In the genomic region with DNA sequence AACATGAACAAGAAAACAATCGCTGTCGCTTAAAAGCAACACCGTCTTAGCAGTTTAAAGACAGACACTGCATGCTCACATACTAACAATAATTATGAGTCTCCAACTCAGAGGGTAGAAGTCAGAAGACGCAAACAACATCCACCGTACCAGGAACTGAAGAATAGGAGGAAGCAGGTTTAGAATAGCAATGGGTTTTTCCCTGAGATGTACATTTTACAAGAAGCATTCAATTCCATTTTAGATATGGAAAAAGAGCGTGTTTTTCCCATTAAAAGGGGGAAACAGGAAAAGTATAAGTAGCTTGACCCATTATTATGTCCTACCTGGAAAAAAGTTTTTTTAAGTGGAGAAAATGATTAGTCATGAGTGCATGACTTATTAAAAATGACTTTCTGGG, we compare ENCODE assay signal across 20 cellular contexts. TPM values are rescaled to one million over a fixed set of nuclear protein-coding genes. Genes with fewer than 3 reads are reported as not detected.
DNase-seq lines count a peak whose midpoint lies in the region; ATAC-seq and TF ChIP-seq lines count a peak whose summit lies in the region.
"Had no signal": no experiment of that assay in that cellular context is flagged by ENCODE, and none has a peak within 500 bp of the region (broad histone marks: within the 10 kb centered on the region; RNA-seq: fewer than 3 reads in every experiment).

No MANE protein-coding gene starts in this region.

- DNase-seq in activated T-cell treated with anti-CD3 and anti-CD28 coated beads, Interleukin-2, amount 50 U/mL, for 72 hours: no peak
- DNase-seq in activated T-cell treated with anti-CD3 and anti-CD28 coated beads for 4 hours (no peak), lower lobe of right lung (no peak), transverse colon (no peak), DMS53 treated with DMSO at 0.1 percent for 48 hours (lab: John Stamatoyannopoulos, UW; ENCODE audit: unreplicated experiment) (no peak), lower leg skin (ENCODE audit: low spot score in 2 of 2) (no peak)
- DNase-seq in activated naive CD8-positive, alpha-beta T cell treated with anti-CD3 and anti-CD28 coated beads for 36 hours: no peak
- no peak for DNase-seq in CD8-positive, alpha-beta memory T cell
- DNase-seq: activated naive CD4-positive, alpha-beta T cell treated with anti-CD3 and anti-CD28 coated beads, Interleukin-2, amount 10 ng/mL, durations not matched to agents 7 days and 5 days; brain microvascular endothelial cell; EL; GOT3; NCI-H187; NCI-H524; stimulated activated CD4-positive, alpha-beta T cell treated with anti-CD3 and anti-CD28 coated beads, Interleukin-2, amount 100 ng/mL, for 48 hours; trophoblast cell had no signal

- TF ChIP-seq POLR2A in transverse colon (IDR thresholded peaks at IDR 0.05): no peak
- no peak for TF ChIP-seq POLR2A in lower leg skin (IDR thresholded peaks at IDR 0.05)

- TF ChIP-seq EP300 in transverse colon (IDR thresholded peaks at IDR 0.05; ENCODE audit: low read depth): no peak

- peaks cover 2 to 5% of the 10 kb centered on the region in 2 donors for H3K36me3 Mint-ChIP-seq in activated T-cell treated with anti-CD3 and anti-CD28 coated beads, Interleukin-2, amount 50 U/mL, for 72 hours (ENCODE audit: insufficient read depth in 2 of 2)
- peaks cover 15% of the 10 kb centered on the region for H3K36me3 Mint-ChIP-seq in activated naive CD8-positive, alpha-beta T cell treated with anti-CD3 and anti-CD28 coated beads for 36 hours
- H3K36me3 Mint-ChIP-seq in CD8-positive, alpha-beta memory T cell: peaks cover 0 to 7% (median 5%) of the 10 kb centered on the region in 3 donors
- H3K36me3 Mint-ChIP-seq: activated naive CD4-positive, alpha-beta T cell treated with anti-CD3 and anti-CD28 coated beads, Interleukin-2, amount 10 ng/mL, durations not matched to agents 7 days and 5 days; natural killer cell treated with Interleukin-12 subunit alpha and Interleukin-12 subunit beta and Interleukin-15 and Interleukin-18, amount 100 ng/mL, for 72 hours had no signal

- H3K27ac ChIP-seq in lower lobe of right lung (peak overlapping the region; percentile 21), transverse colon (peak overlapping the region in 3 of 4 donors; percentile 14 to 78 (median 73))
- no peak overlapping the region for H3K27ac ChIP-seq in CD8-positive, alpha-beta memory T cell (ENCODE audit: low read depth, low read length)

- no peak for TF ChIP-seq CTCF in lower lobe of right lung (IDR thresholded peaks at IDR 0.05)
- TF ChIP-seq CTCF in transverse colon (IDR thresholded peaks at IDR 0.05): no peak
- no peak for TF ChIP-seq CTCF in lower leg skin (IDR thresholded peaks at IDR 0.05)

- H3K4me3 ChIP-seq in lower lobe of right lung: no peak overlapping the region
- no peak overlapping the region for H3K4me3 ChIP-seq in transverse colon
- no peak overlapping the region for H3K4me3 ChIP-seq in lower leg skin (ENCODE audit: low read depth, poor library complexity, severe bottlenecking)
- H3K4me3 ChIP-seq in CD8-positive, alpha-beta memory T cell (ENCODE audit: low read length): no peak overlapping the region

- in situ Hi-C loops in transverse colon (cut with MboI; ENCODE audit: low pct_ligation_motif_present in 1 of 4, low pct_unique_long_range_greater_than_20kb in 1 of 4, low sequenced_read_pairs in 3 of 4): no loop called here

- WGBS in transverse colon (ENCODE audit: low coverage in 1 of 2), 2 donors: 80 to 82% methylated on average over 5 to 6 of the region's 6 CpGs
- WGBS in lower leg skin, 2 donors: 82 to 84% methylated on average over 6 of the region's 6 CpGs

- H3K27me3 ChIP-seq in lower lobe of right lung (ENCODE audit: low read depth): no peaks in the 10 kb centered on the region
- H3K27me3 ChIP-seq in transverse colon: no peaks in the 10 kb centered on the region
- H3K27me3 ChIP-seq in CD8-positive, alpha-beta memory T cell (ENCODE audit: insufficient read depth, low read length, poor library complexity, severe bottlenecking): no peaks in the 10 kb centered on the region
- H3K27me3 ChIP-seq: brain microvascular endothelial cell had no signal

- H3K9me3 ChIP-seq in lower lobe of right lung (no peaks in the 10 kb centered on the region), transverse colon (no peaks in the 10 kb centered on the region)
- no peaks in the 10 kb centered on the region for H3K9me3 ChIP-seq in CD8-positive, alpha-beta memory T cell (ENCODE audit: low read length)

- peak overlapping the region; percentile 13 for H3K27ac Mint-ChIP-seq in activated T-cell treated with anti-CD3 and anti-CD28 coated beads, Interleukin-2, amount 50 U/mL, for 72 hours
- H3K27ac Mint-ChIP-seq in activated naive CD8-positive, alpha-beta T cell treated with anti-CD3 and anti-CD28 coated beads for 36 hours: peak overlapping the region; percentile 25
- no peak overlapping the region for H3K27ac Mint-ChIP-seq in CD8-positive, alpha-beta memory T cell
- H3K27ac Mint-ChIP-seq: activated naive CD4-positive, alpha-beta T cell treated with anti-CD3 and anti-CD28 coated beads, Interleukin-2, amount 10 ng/mL, durations not matched to agents 7 days and 5 days had no signal

- H3K27me3 Mint-ChIP-seq in activated T-cell treated with anti-CD3 and anti-CD28 coated beads, Interleukin-2, amount 50 U/mL, for 72 hours (ENCODE audit: low read depth): no peaks in the 10 kb centered on the region
- H3K27me3 Mint-ChIP-seq in activated naive CD8-positive, alpha-beta T cell treated with anti-CD3 and anti-CD28 coated beads for 36 hours: no peaks in the 10 kb centered on the region
- peaks cover 0 to 4% of the 10 kb centered on the region in 2 donors for H3K27me3 Mint-ChIP-seq in CD8-positive, alpha-beta memory T cell
- H3K27me3 Mint-ChIP-seq: activated naive CD4-positive, alpha-beta T cell treated with anti-CD3 and anti-CD28 coated beads, Interleukin-2, amount 10 ng/mL, durations not matched to agents 7 days and 5 days; natural killer cell treated with Interleukin-12 subunit alpha and Interleukin-12 subunit beta and Interleukin-15 and Interleukin-18, amount 100 ng/mL, for 72 hours had no signal

- no peak for ATAC-seq in activated T-cell treated with anti-CD3 and anti-CD28 coated beads, Interleukin-2, amount 50 U/mL, for 72 hours (replicated peaks in 1 of 2)
- no peak for ATAC-seq in lower lobe of right lung
- ATAC-seq: natural killer cell treated with Interleukin-12 subunit alpha and Interleukin-12 subunit beta and Interleukin-15 and Interleukin-18, amount 100 ng/mL, for 72 hours; sciatic nerve had no signal

- peaks cover 42% of the 10 kb centered on the region for H3K4me1 Mint-ChIP-seq in activated T-cell treated with anti-CD3 and anti-CD28 coated beads, Interleukin-2, amount 50 U/mL, for 72 hours (ENCODE audit: low read depth)
- peaks cover 10% of the 10 kb centered on the region for H3K4me1 Mint-ChIP-seq in activated naive CD8-positive, alpha-beta T cell treated with anti-CD3 and anti-CD28 coated beads for 36 hours
- peaks cover 0 to 5% (median 1%) of the 10 kb centered on the region in 3 donors for H3K4me1 Mint-ChIP-seq in CD8-positive, alpha-beta memory T cell

- intact Hi-C loops in lower lobe of right lung (cut with DNase I) (no loop called here), transverse colon (cut with DNase I; ENCODE audit: low total_unique reads) (no loop called here), lower leg skin (cut with DNase I; ENCODE audit: low total_unique reads) (no loop called here)

- H3K36me3 ChIP-seq in lower lobe of right lung: no peaks in the 10 kb centered on the region
- no peaks in the 10 kb centered on the region for H3K36me3 ChIP-seq in transverse colon
- H3K36me3 ChIP-seq in CD8-positive, alpha-beta memory T cell (ENCODE audit: insufficient read depth, low read length): no peaks in the 10 kb centered on the region
- H3K36me3 ChIP-seq: brain microvascular endothelial cell had no signal

- POLR2A ChIA-PET in CD8-positive, alpha-beta memory T cell (lab: Charles Lee): interaction anchor here (0.7 kb wide), 1 partner anchor 12 kb away, joined by 3 read pairs; no protein-coding TSS in a partner anchor

- H3K9me3 Mint-ChIP-seq in activated T-cell treated with anti-CD3 and anti-CD28 coated beads, Interleukin-2, amount 50 U/mL, for 72 hours: peaks cover 0 to 2% of the 10 kb centered on the region in 2 donors
- peaks cover 2% of the 10 kb centered on the region for H3K9me3 Mint-ChIP-seq in activated naive CD8-positive, alpha-beta T cell treated with anti-CD3 and anti-CD28 coated beads for 36 hours
- peaks cover 0 to 4% (median 0%) of the 10 kb centered on the region in 5 donors for H3K9me3 Mint-ChIP-seq in CD8-positive, alpha-beta memory T cell
- H3K9me3 Mint-ChIP-seq: natural killer cell treated with Interleukin-12 subunit alpha and Interleukin-12 subunit beta and Interleukin-15 and Interleukin-18, amount 100 ng/mL, for 72 hours had no signal

- H3K4me3 Mint-ChIP-seq in activated T-cell treated with anti-CD3 and anti-CD28 coated beads, Interleukin-2, amount 50 U/mL, for 72 hours: no peak overlapping the region
- H3K4me3 Mint-ChIP-seq in activated naive CD8-positive, alpha-beta T cell treated with anti-CD3 and anti-CD28 coated beads for 36 hours: no peak overlapping the region
- H3K4me3 Mint-ChIP-seq in CD8-positive, alpha-beta memory T cell: no peak overlapping the region
- H3K4me3 Mint-ChIP-seq: activated naive CD4-positive, alpha-beta T cell treated with anti-CD3 and anti-CD28 coated beads, Interleukin-2, amount 10 ng/mL, durations not matched to agents 7 days and 5 days; natural killer cell treated with Interleukin-12 subunit alpha and Interleukin-12 subunit beta and Interleukin-15 and Interleukin-18, amount 100 ng/mL, for 72 hours had no signal

- CTCF ChIA-PET in CD8-positive, alpha-beta memory T cell (lab: Charles Lee): no interaction called here

- peaks cover 40% of the 10 kb centered on the region for H3K4me1 ChIP-seq in lower lobe of right lung
- H3K4me1 ChIP-seq in transverse colon: peaks cover 9 to 37% (median 31%) of the 10 kb centered on the region in 4 donors
- no peaks in the 10 kb centered on the region for H3K4me1 ChIP-seq in CD8-positive, alpha-beta memory T cell (ENCODE audit: insufficient read depth, low read length)

RNA-seq across cellular contexts. Expression of gene KCNE1, which starts 34.5 kb away (rescaled TPM):
- total RNA-seq in activated T-cell treated with anti-CD3 and anti-CD28 coated beads, Interleukin-2, amount 50 U/mL, for 72 hours: under 1 TPM; 0.37 to 0.41 TPM
- total RNA-seq in activated naive CD8-positive, alpha-beta T cell treated with anti-CD3 and anti-CD28 coated beads for 36 hours: under 1 TPM in 1 of 2 experiments, not detected in 1; 0.14 TPM
- 21.7 TPM for total RNA-seq in lower lobe of right lung
- total RNA-seq in transverse colon: 1 to 10 TPM in 3 of 4 donors, not detected in 1; 1.5 to 2.6 (median 2.4) TPM
- 1 to 10 TPM in 1 of 4 donors, under 1 TPM in 3; 0.13 to 1.4 (median 0.64) TPM for total RNA-seq in lower leg skin
- under 1 TPM; 0.11 TPM for total RNA-seq in CD8-positive, alpha-beta memory T cell
- polyA plus RNA-seq in CD8-positive, alpha-beta memory T cell: not detected
- total RNA-seq: M059J, RPMI7951 had no signal

Comparison
In these comparisons a context has a peak if more than half of its experiments do, and no peak if none do; other contexts are left out.
1. H3K27ac Mint-ChIP-seq: peak in activated T-cell treated with anti-CD3 and anti-CD28 coated beads, Interleukin-2, amount 50 U/mL, for 72 hours (single experiment) and activated naive CD8-positive, alpha-beta T cell treated with anti-CD3 and anti-CD28 coated beads for 36 hours (single experiment); none in CD8-positive, alpha-beta memory T cell (0 of 8).